8 cellular contexts compared by ENCODE assay signal in genomic region chr16:84699712-84700517, GRCh38. TPM values are rescaled to one million over a fixed set of nuclear protein-coding genes. Genes with fewer than 3 reads are reported as not detected.
DNase-seq lines count a peak whose midpoint lies in the region; ATAC-seq and TF ChIP-seq lines count a peak whose summit lies in the region.

Gene USP10, plus strand, starts transcription at chr16:84700000. Its CDS starts 91 bp downstream, at chr16:84700091.

- peaks cover 44% of the 10 kb centered on the region for H3K4me1 Mint-ChIP-seq in neural crest cell

- H3K4me3 ChIP-seq in foreskin fibroblast (ENCODE audit: low read depth in 1 of 2, low read length in 2 of 2) (peak within 1 kb of the TSS; percentile 67 to 88), stomach (peak within 1 kb of the TSS; percentile 98 to 100 (median 100))

- peak within 1 kb of the TSS; percentile 89 for H3K27ac Mint-ChIP-seq in neural crest cell (ENCODE audit: unreplicated experiment)

- no peaks in the 10 kb centered on the region for H3K36me3 Mint-ChIP-seq in neural crest cell (ENCODE audit: low read depth)

- no peak for TF ChIP-seq CTCF in foreskin fibroblast (IDR thresholded peaks at IDR 0.05; ENCODE audit: low read depth, low read length)
- no peak for TF ChIP-seq CTCF in neural crest cell (conservative IDR thresholded peaks at IDR 0.05)
- TF ChIP-seq CTCF in stomach (IDR thresholded peaks at IDR 0.05) = no peak

- TF ChIP-seq POLR2A in Raji (IDR thresholded peaks at IDR 0.05; ENCODE audit: insufficient read depth, low read depth, low read length) (peak; percentile 81), stomach (IDR thresholded peaks at IDR 0.05) (no peak)

- H3K27ac ChIP-seq in stomach = peak within 1 kb of the TSS; percentile 86 to 96 (median 91)

- intact Hi-C loops in stomach (cut with DNase I; ENCODE audit: low total_unique reads) = no loop called here

- TF ChIP-seq EP300 in stomach (IDR thresholded peaks at IDR 0.05) = no peak

- peak; percentile 69 for ATAC-seq in GM21576 (IDR thresholded peaks at IDR 0.05; ENCODE audit: unreplicated experiment)

- DNase-seq in DMS53 treated with DMSO at 0.1 percent for 48 hours (lab: John Stamatoyannopoulos, UW; ENCODE audit: unreplicated experiment) (peak; percentile 21), KG1 (lab: John Stamatoyannopoulos, UW) (peak; percentile 45), foreskin fibroblast (peak; percentile 55 to 87), neural crest cell (ENCODE audit: low read depth, low spot score) (peak; percentile 74), stomach (peak; percentile 86)
- peak; percentile 78 for DNase-seq in activated effector memory CD4-positive, alpha-beta T cell treated with Interleukin-2 at 50 U/mL for 16 hours

- H3K4me3 Mint-ChIP-seq in neural crest cell = peak within 1 kb of the TSS; percentile 98

- no peaks in the 10 kb centered on the region for H3K27me3 Mint-ChIP-seq in neural crest cell (ENCODE audit: low read depth)

- peaks cover 22 to 49% (median 42%) of the 10 kb centered on the region in 4 donors for H3K4me1 ChIP-seq in stomach

- no peaks in the 10 kb centered on the region for H3K9me3 ChIP-seq in stomach

- H3K27me3 ChIP-seq in stomach = no peaks in the 10 kb centered on the region

- no peaks in the 10 kb centered on the region for H3K36me3 ChIP-seq in stomach

- no peaks in the 10 kb centered on the region for H3K9me3 Mint-ChIP-seq in neural crest cell

- WGBS in stomach, 5 donors = 0 to 1% (median 0%) methylated on average over 22 to 104 of the region's 106 CpGs

RNA-seq across cellular contexts. Expression of gene USP10, which starts in this region (rescaled TPM):
- total RNA-seq in neural crest cell = 149 and 150 TPM in 2 replicates
- total RNA-seq in stomach = 100 to 1,000 TPM in 1 of 5 donors, 10 to 100 TPM in 4; 37.4 to 183 (median 54.2) TPM
- polyA plus RNA-seq in stomach = 10 to 100 TPM; 17.1 to 33.0 (median 22.6) TPM

Comparison
In these comparisons a context has a peak if more than half of its experiments do, and no peak if none do; other contexts are left out.
1. Peak in every context shown above with its lines: DNase-seq, ATAC-seq, H3K4me3 ChIP-seq and H3K27ac ChIP-seq.
2. DNase-seq: peak in every context shown above with its lines; median percentile 86 in stomach; 78 in activated effector memory CD4-positive, alpha-beta T cell treated with Interleukin-2 at 50 U/mL for 16 hours; 74 in neural crest cell; 71 in foreskin fibroblast; 45 in KG1; 21 in DMS53 treated with DMSO at 0.1 percent for 48 hours.